Comparison of ENCODE assay signal across 8 cellular contexts in the genomic region with DNA sequence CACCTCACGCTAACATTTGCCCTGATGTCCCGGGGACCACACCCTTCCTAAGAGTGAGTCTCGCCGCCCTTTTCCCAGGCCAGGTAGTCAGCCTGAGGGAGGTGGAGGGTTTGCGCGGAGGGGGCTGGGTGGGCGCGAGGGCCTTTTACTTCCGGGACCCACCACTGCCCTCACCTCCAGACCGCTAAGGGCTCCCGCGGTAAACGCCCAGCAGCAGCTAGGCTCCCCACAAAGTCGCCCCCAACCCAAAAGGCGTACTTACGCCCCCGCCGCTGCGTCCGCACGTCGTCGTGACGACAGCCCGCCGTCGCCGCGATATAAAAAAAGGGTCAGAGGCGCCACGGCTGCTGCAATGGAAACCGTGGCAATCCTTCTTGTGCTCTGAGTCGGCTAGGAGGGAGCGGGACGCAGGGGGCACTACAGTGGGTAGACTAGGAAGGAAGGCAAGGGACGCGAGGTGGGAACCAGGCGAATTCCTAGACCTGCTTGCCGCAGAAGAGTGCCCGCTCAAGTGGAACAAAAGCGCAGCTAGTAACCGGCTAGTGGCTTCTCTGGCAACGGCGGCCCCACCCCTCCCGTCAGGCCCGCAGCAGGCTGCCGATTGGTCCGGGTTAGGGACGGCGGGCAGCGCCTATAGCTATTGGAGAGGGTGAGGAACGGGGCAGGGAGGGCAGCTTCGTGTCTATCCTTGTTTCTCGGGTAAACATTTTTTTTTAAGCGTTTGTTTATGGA. TPM values are rescaled to one million over a fixed set of nuclear protein-coding genes. Genes with fewer than 3 reads are reported as not detected.
DNase-seq lines count a peak whose midpoint lies in the region; ATAC-seq lines count a peak whose summit lies in the region.

A gene with protein sequence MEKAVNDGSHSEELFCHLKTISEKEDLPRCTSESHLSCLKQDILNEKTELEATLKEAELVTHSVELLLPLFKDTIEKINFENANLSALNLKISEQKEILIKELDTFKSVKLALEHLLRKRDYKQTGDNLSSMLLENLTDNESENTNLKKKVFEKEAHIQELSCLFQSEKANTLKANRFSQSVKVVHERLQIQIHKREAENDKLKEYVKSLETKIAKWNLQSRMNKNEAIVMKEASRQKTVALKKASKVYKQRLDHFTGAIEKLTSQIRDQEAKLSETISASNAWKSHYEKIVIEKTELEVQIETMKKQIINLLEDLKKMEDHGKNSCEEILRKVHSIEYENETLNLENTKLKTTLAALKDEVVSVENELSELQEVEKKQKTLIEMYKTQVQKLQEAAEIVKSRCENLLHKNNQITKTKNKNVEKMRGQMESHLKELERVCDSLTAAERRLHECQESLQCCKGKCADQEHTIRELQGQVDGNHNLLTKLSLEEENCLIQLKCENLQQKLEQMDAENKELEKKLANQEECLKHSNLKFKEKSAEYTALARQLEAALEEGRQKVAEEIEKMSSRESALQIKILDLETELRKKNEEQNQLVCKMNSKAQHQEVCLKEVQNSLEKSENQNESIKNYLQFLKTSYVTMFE (minus strand): TSS at position 553 of the 732 bp plus-strand sequence. CDS start 9,296 bp downstream, outside the sequence.

- POLR2A ChIA-PET in CD4-positive, alpha-beta memory T cell (lab: Charles Lee; ENCODE audit: partially characterized antibody) = interaction anchor here (0.6 to 4.0 kb wide), 13 partner anchors 10 to 1136 kb away, joined by 3 to 54 read pairs (median 3); a partner anchor contains a TSS

- DNase-seq in CD4-positive, alpha-beta memory T cell = peak; percentile 90 to 94 (median 92)
- DNase-seq in HS-5 (ENCODE audit: low read depth) = peak; percentile 65
- peak; percentile 62 for DNase-seq in NK-92 treated with Interleukin-12 subunit alpha and Interleukin-12 subunit beta, amount 100 ng/mL, for 24 hours (lab: John Stamatoyannopoulos, UW)
- DNase-seq in activated CD8-positive, alpha-beta memory T cell treated with anti-CD3 and anti-CD28 coated beads for 24 hours = peak; percentile 92
- DNase-seq in effector CD4-positive, alpha-beta T cell = peak; percentile 85
- DNase-seq in lung microvascular endothelial cell (ENCODE audit: low read depth in 2 of 2) = peak; percentile 89 to 90
- DNase-seq in stimulated activated CD4-positive, alpha-beta T cell treated with anti-CD3 and anti-CD28 coated beads, TNF-alpha, amount 100 ng/mL, for 48 hours (ENCODE audit: low read depth in 3 of 3) = peak; percentile 67 to 83 (median 80)

- peaks cover 43 to 68% (median 51%) of the 10 kb centered on the region in 4 donors for H3K4me1 Mint-ChIP-seq in CD4-positive, alpha-beta memory T cell

- no peaks in the 10 kb centered on the region for H3K27me3 Mint-ChIP-seq in CD4-positive, alpha-beta memory T cell

- H3K36me3 ChIP-seq in CD4-positive, alpha-beta memory T cell (ENCODE audit: insufficient read depth, low read length) = no peaks in the 10 kb centered on the region

- H3K27me3 ChIP-seq in CD4-positive, alpha-beta memory T cell (ENCODE audit: insufficient read depth, low read length) = no peaks in the 10 kb centered on the region

- no peaks in the 10 kb centered on the region for H3K9me3 ChIP-seq in CD4-positive, alpha-beta memory T cell (ENCODE audit: control insufficient read depth in 1 of 2, low read length in 2 of 2)

- H3K4me3 ChIP-seq in CD4-positive, alpha-beta memory T cell (ENCODE audit: low read length in 2 of 2) = peak within 1 kb of the TSS; percentile 77 to 87

- intact Hi-C loops in CD4-positive, alpha-beta memory T cell (cut with micrococcal nuclease) = loop anchor here (1.0 to 10.0 kb wide), 9 partner anchors 8 to 1711 kb away; a partner anchor contains a TSS

- peaks cover 4 to 12% of the 10 kb centered on the region in 2 donors for H3K36me3 Mint-ChIP-seq in CD4-positive, alpha-beta memory T cell

- peak within 1 kb of the TSS; percentile 94 to 99 (median 98) for H3K4me3 Mint-ChIP-seq in CD4-positive, alpha-beta memory T cell

- no peaks in the 10 kb centered on the region for H3K9me3 Mint-ChIP-seq in CD4-positive, alpha-beta memory T cell

- peak within 1 kb of the TSS; percentile 97 to 100 (median 99) for H3K27ac Mint-ChIP-seq in CD4-positive, alpha-beta memory T cell

- ATAC-seq in GM19468 (IDR thresholded peaks at IDR 0.05; ENCODE audit: extremely low read depth, unreplicated experiment) = peak; percentile 100

- peaks cover 56% of the 10 kb centered on the region for H3K4me1 ChIP-seq in CD4-positive, alpha-beta memory T cell (ENCODE audit: insufficient read depth, low read length)

- peak within 1 kb of the TSS; percentile 92 for H3K27ac ChIP-seq in CD4-positive, alpha-beta memory T cell (ENCODE audit: low read depth, low read length)

- CTCF ChIA-PET in CD4-positive, alpha-beta memory T cell (lab: Charles Lee; ENCODE audit: partially characterized antibody) = interaction anchor here (0.8 to 1.6 kb wide), 8 partner anchors 10 to 348 kb away, joined by 3 to 15 read pairs (median 6); a partner anchor contains a TSS

RNA-seq across cellular contexts. Expression of the gene that starts here (rescaled TPM):
- 10 to 100 TPM; 97.3 to 98.3 TPM for total RNA-seq in CD4-positive, alpha-beta memory T cell
- 10 to 100 TPM; 60.0 to 60.4 TPM for polyA plus RNA-seq in CD4-positive, alpha-beta memory T cell
- 22.9 and 36.5 TPM in 2 replicates for total RNA-seq in lung microvascular endothelial cell

Comparison
In these comparisons a context has a peak if more than half of its experiments do, and no peak if none do; other contexts are left out.
1. Peak in every context shown above with its lines: DNase-seq, ATAC-seq, H3K4me3 ChIP-seq and H3K27ac ChIP-seq.